24 cellular contexts compared by ENCODE assay signal in the genomic region with DNA sequence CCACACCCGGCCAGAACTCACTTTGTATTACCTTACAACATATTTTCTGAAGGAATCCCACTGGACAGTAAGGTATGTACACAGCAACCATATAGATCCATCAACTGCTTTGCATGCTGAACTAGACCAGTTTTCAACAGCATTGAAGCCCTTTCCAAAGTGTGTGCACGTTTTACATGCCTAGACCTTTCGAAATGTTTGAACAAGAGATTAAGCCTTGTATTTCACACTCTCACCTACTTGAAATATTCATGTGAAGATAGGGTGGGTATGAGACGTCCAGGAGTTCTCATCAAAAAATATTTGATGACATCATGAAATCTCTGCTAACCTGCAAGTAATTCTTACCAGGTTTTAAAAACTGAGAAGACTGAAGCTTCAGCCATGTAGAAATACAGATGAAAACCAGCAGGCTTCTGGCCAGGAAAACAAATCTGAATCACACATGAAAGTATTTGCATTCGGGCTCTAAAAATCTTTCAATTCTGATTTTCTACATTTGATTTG.
DNase-seq lines count a peak whose midpoint lies in the region; ATAC-seq, FAIRE-seq and TF ChIP-seq lines count a peak whose summit lies in the region.
"Had no signal": no experiment of that assay in that cellular context is flagged by ENCODE, and none has a peak within 500 bp of the region (broad histone marks: within the 10 kb centered on the region; RNA-seq: fewer than 3 reads in every experiment).

No MANE protein-coding gene starts in this region.

- no peak for ATAC-seq in HepG2
- no peak for ATAC-seq in right lobe of liver
- ATAC-seq: GM12878 had no signal

- no peaks in the 10 kb centered on the region for H4K20me1 ChIP-seq in HepG2 (ENCODE audit: insufficient read depth, low read length)
- H4K20me1 ChIP-seq: BLaER1 had no signal

- no peak overlapping the region for H4K91ac ChIP-seq in trophoblast cell (ENCODE audit: low read depth, low read length)

- H3K36me3 ChIP-seq in HepG2 (replicated peaks in 1 of 2; ENCODE audit: control insufficient read depth in 1 of 2, insufficient read depth in 2 of 2, low read length in 2 of 2) = no peaks in the 10 kb centered on the region
- H3K36me3 ChIP-seq in right lobe of liver = no peaks in the 10 kb centered on the region
- H3K36me3 ChIP-seq in trophoblast cell (ENCODE audit: control insufficient read depth in 1 of 2, insufficient read depth in 2 of 2, low read length in 2 of 2) = no peaks in the 10 kb centered on the region
- H3K36me3 ChIP-seq: BE2C, BLaER1 had no signal

- H3K9ac ChIP-seq in HepG2 (ENCODE audit: insufficient read depth, low read depth, low read length) (no peak overlapping the region), trophoblast cell (ENCODE audit: low read length) (no peak overlapping the region)
- H3K9ac ChIP-seq: BLaER1 had no signal

- H3K79me2 ChIP-seq in HepG2 (ENCODE audit: insufficient read depth, low read length) (no peaks in the 10 kb centered on the region), trophoblast cell (ENCODE audit: control insufficient read depth, insufficient read depth, low read length, poor library complexity) (no peaks in the 10 kb centered on the region)

- TF ChIP-seq POLR2A in HepG2 (IDR thresholded peaks at IDR 0.05; ENCODE audit: insufficient read depth in 1 of 2, low read depth in 2 of 2, low read length in 2 of 2) (no peak), right lobe of liver (IDR thresholded peaks at IDR 0.05) (no peak)

- no peak overlapping the region for H2AK5ac ChIP-seq in trophoblast cell (ENCODE audit: low read length)

- no peak overlapping the region for H2BK5ac ChIP-seq in trophoblast cell (ENCODE audit: low read depth, low read length, poor library complexity)

- H3K9me3 ChIP-seq in HepG2 (ENCODE audit: low read length) = no peaks in the 10 kb centered on the region
- H3K9me3 ChIP-seq in right lobe of liver = no peaks in the 10 kb centered on the region
- H3K9me3 ChIP-seq in trophoblast cell (ENCODE audit: insufficient read depth, low read depth, low read length) = no peaks in the 10 kb centered on the region
- H3K9me3 ChIP-seq: BE2C, BLaER1 had no signal

- H3K4me1 ChIP-seq in HepG2 (ENCODE audit: insufficient read depth, low read length) = no peaks in the 10 kb centered on the region
- H3K4me1 ChIP-seq in right lobe of liver = no peaks in the 10 kb centered on the region
- no peaks in the 10 kb centered on the region for H3K4me1 ChIP-seq in trophoblast cell (ENCODE audit: control insufficient read depth in 1 of 2, insufficient read depth in 2 of 2, low read length in 2 of 2)
- H3K4me1 ChIP-seq: BE2C, BLaER1 had no signal

- H3K27ac ChIP-seq in HepG2 (ENCODE audit: extremely low read length, insufficient read depth, low read length) = no peak overlapping the region
- H3K27ac ChIP-seq in right lobe of liver = no peak overlapping the region
- no peak overlapping the region for H3K27ac ChIP-seq in trophoblast cell (ENCODE audit: low read depth, low read length)
- H3K27ac ChIP-seq: 22Rv1, BLaER1 had no signal

- intact Hi-C loops in HepG2 (cut with micrococcal nuclease; ENCODE audit: unreplicated experiment) = no loop called here
- intact Hi-C loops in right lobe of liver (cut with DNase I) = no loop called here

- POLR2A ChIA-PET in HepG2 (lab: Yijun Ruan, JAX) = no interaction called here

- in situ Hi-C loops in HepG2 (cut with HindIII; ENCODE audit: extremely low pct_ligation_motif_present, low pct_unique_long_range_greater_than_20kb) = no loop called here

- no peak for TF ChIP-seq EP300 in HepG2 (IDR thresholded peaks at IDR 0.05; ENCODE audit: low read depth in 2 of 2, low read length in 2 of 2)
- TF ChIP-seq EP300 in HepG2 (CRISPR knock-in tag; IDR thresholded peaks at IDR 0.05; ENCODE audit: borderline replicate concordance) = no peak

- H3K23ac ChIP-seq in trophoblast cell (ENCODE audit: low read length) = no peak overlapping the region

- no peak overlapping the region for H3K14ac ChIP-seq in trophoblast cell (ENCODE audit: low read length)

- H3K4me3 ChIP-seq in HepG2 (replicated peaks in 1 of 3; ENCODE audit: insufficient read depth in 1 of 3, low read depth in 2 of 3, low read length in 3 of 3) (no peak overlapping the region), right lobe of liver (no peak overlapping the region), trophoblast cell (ENCODE audit: low read depth, low read length) (no peak overlapping the region)
- H3K4me3 ChIP-seq: BLaER1, GM12878 had no signal

- H3K79me1 ChIP-seq in trophoblast cell (ENCODE audit: low read length) = no peaks in the 10 kb centered on the region

- no peak overlapping the region for H2AFZ ChIP-seq in HepG2 (ENCODE audit: low read length)
- H2AFZ ChIP-seq in trophoblast cell (ENCODE audit: insufficient read depth, low read length, poor library complexity) = no peak overlapping the region

- no peak overlapping the region for H3K18ac ChIP-seq in trophoblast cell (ENCODE audit: low read length)

- CTCF ChIA-PET in HepG2 (lab: Yijun Ruan, JAX; ENCODE audit: low intra/inter-chr PET ratio, low total read pairs) = no interaction called here

- no peak overlapping the region for H2BK120ac ChIP-seq in trophoblast cell (ENCODE audit: insufficient read depth, low read length, poor library complexity)

- BruUV-seq in HepG2 (replicated peaks; lab: Mats Ljungman, UMichigan) = no TSS peak

- FAIRE-seq in HepG2 (lab: Jason Lieb, UNC) = no peak
- FAIRE-seq: GM12878, GM12892, GM18507 had no signal

- H3K4me2 ChIP-seq in HepG2 (ENCODE audit: low read depth, low read length) (no peak overlapping the region), trophoblast cell (ENCODE audit: low read length) (no peak overlapping the region)
- H3K4me2 ChIP-seq: BLaER1 had no signal

- H2BK12ac ChIP-seq in trophoblast cell (ENCODE audit: low read length) = no peak overlapping the region

- H4K12ac ChIP-seq in trophoblast cell (ENCODE audit: low read depth, low read length) = no peak overlapping the region

- no peak for TF ChIP-seq RAD21 in HepG2 (CRISPR knock-in tag; IDR thresholded peaks at IDR 0.05)

- DNase-seq in HepG2 (ENCODE audit: low spot score) (no peak), right lobe of liver (no peak), trophoblast cell (peak; percentile 34 to 71), NCI-H128 (lab: John Stamatoyannopoulos, UW; ENCODE audit: unreplicated experiment) (no peak)
- DNase-seq in activated naive CD4-positive, alpha-beta T cell treated with Interleukin-2 at 50 U/mL for 16 hours = no peak
- DNase-seq: ACHN; BE2C; C1 segment of cervical spinal cord; CD4-positive, alpha-beta memory T cell; CD4-positive, CD25-positive, alpha-beta regulatory T cell; CD8-positive, alpha-beta memory T cell; COR-L47; DMS 273 treated with DMSO at 0.1 percent for 48 hours; DMS153; DMS53; DMS79; DND-41; EL; GDM1 had no signal

- H4K8ac ChIP-seq in trophoblast cell (ENCODE audit: low read depth, low read length) = no peak overlapping the region

- TF ChIP-seq CTCF in HepG2 (CRISPR knock-in tag; IDR thresholded peaks at IDR 0.05) (no peak), right lobe of liver (IDR thresholded peaks at IDR 0.05) (no peak)

- 3% methylated on average over 5 of the region's 5 CpGs for WGBS in HepG2 (ENCODE audit: low lambda C conversion rate)
- 29% methylated on average over 5 of the region's 5 CpGs for WGBS in right lobe of liver (ENCODE audit: insufficient coverage, low coverage, low lambda C conversion rate, missing lambda C conversion rate)
- WGBS in trophoblast cell (ENCODE audit: extremely low coverage, insufficient coverage, insufficient read length) = no CpG with 5 or more reads among the region's 5 CpGs

- H3K27me3 ChIP-seq in HepG2 (ENCODE audit: control insufficient read depth in 1 of 2, insufficient read depth in 2 of 2, low read length in 2 of 2) (peaks cover 0 to 10% of the 10 kb centered on the region in 2 experiments; a peak in 2 of 5 replicates), right lobe of liver (no peaks in the 10 kb centered on the region), trophoblast cell (ENCODE audit: insufficient read depth, low read length) (no peaks in the 10 kb centered on the region)
- H3K27me3 ChIP-seq: BLaER1 had no signal

- H3K4ac ChIP-seq in trophoblast cell (ENCODE audit: low read depth, low read length) = no peak overlapping the region

TF ChIP-seq in HepG2, 621 proteins besides CTCF, POLR2A, EP300 and RAD21:
- TF ChIP-seq MAFF (IDR thresholded peaks at IDR 0.05; ENCODE audit: low read depth, low read length) (peak; percentile 28; the same call in 1 of the 2 replicates), MAFK (conservative IDR thresholded peaks at IDR 0.05 in 1 of 2, IDR thresholded peaks at IDR 0.05 in 1 of 2; ENCODE audit: low read length in 2 of 2) (peak; percentile 41 to 57; a peak in 3 of 4 replicates), ATF7 (IDR thresholded peaks at IDR 0.05) (peak; percentile 71), ATF7 (CRISPR knock-in tag; IDR thresholded peaks at IDR 0.05) (no peak), ZNF567 (CRISPR knock-in tag; IDR thresholded peaks at IDR 0.05; ENCODE audit: borderline replicate concordance) (no peak)
- TF ChIP-seq, protein P1, sequence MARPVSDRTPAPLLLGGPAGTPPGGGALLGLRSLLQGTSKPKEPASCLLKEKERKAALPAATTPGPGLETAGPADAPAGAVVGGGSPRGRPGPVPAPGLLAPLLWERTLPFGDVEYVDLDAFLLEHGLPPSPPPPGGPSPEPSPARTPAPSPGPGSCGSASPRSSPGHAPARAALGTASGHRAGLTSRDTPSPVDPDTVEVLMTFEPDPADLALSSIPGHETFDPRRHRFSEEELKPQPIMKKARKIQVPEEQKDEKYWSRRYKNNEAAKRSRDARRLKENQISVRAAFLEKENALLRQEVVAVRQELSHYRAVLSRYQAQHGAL (CRISPR knock-in tag; IDR thresholded peaks at IDR 0.05; ENCODE audit: not compliant biosample characterization) = no peak

Comparison
In these comparisons a context has a peak if more than half of its experiments do, and no peak if none do; other contexts are left out.
1. DNase-seq: peak in trophoblast cell (2 of 2); none in HepG2 (single experiment), right lobe of liver (0 of 3), NCI-H128 (single experiment) and activated naive CD4-positive, alpha-beta T cell treated with Interleukin-2 at 50 U/mL for 16 hours (single experiment).